ENCODE assay signal across 8 cellular contexts in the genomic region with DNA sequence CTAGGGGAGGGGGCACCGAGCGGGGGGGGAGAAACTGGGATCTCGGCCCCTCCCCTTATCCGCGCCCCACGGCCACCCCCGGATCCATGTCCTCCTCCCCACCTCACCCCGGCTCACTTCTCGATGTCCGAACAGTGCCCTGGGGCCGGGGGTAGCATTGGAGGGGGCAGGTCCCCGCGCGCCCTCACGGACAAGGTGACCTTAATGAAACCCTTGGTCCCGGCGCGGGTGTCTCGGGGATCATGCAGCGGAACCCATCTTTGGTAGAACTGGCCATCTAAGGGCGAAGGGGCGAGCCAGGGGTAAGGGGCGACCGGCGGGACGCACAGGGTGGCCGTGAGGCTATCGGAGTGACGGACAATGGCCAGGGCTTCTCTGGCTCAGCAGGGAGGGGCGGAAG. TPM values are rescaled to one million over a fixed set of nuclear protein-coding genes. Genes with fewer than 3 reads are reported as not detected.
DNase-seq lines count a peak whose midpoint lies in the region; ATAC-seq and TF ChIP-seq lines count a peak whose summit lies in the region.

No MANE protein-coding gene starts in this region.

- no peaks in the 10 kb centered on the region for H3K79me1 ChIP-seq in trophoblast cell (ENCODE audit: low read length)

- DNase-seq in OCI-LY7 (ENCODE audit: low spot score) (no peak), fibroblast of pulmonary artery (ENCODE audit: low read depth) (no peak), trophoblast cell (no peak), NCI-H345 (lab: John Stamatoyannopoulos, UW) (no peak), hippocampal formation (lab: John Stamatoyannopoulos, UW) (no peak)

- POLR2A ChIA-PET in OCI-LY7 (lab: Charles Lee): interaction anchor here (0.9 kb wide), 1 partner anchor 17 kb away, joined by 3 read pairs; no protein-coding TSS in a partner anchor

- H4K8ac ChIP-seq in trophoblast cell (ENCODE audit: low read depth, low read length): no peak overlapping the region

- intact Hi-C loops in OCI-LY7 (cut with micrococcal nuclease; ENCODE audit: unreplicated experiment): loop anchor here (5.0 kb wide), 1 partner anchor 95 kb away; the partner anchor contains the start of genes NFS1 and ROMO1

- no peaks in the 10 kb centered on the region for H3K9me2 ChIP-seq in OCI-LY7 (ENCODE audit: insufficient read depth, low read length)

- no peak overlapping the region for H3K14ac ChIP-seq in trophoblast cell (ENCODE audit: low read length)

- peak overlapping the region in 5 of 11 experiments; percentile 1 to 55 (median 37); a peak in 5 of 22 replicates for H3K9ac ChIP-seq in BLaER1 treated with 17β-estradiol and CSF1 and Interleukin-3, amounts not matched to agents 10 nM and 100 nM
- no peak overlapping the region for H3K9ac ChIP-seq in trophoblast cell (ENCODE audit: low read length)

- peaks cover 27 to 45% (median 39%) of the 10 kb centered on the region in 11 experiments for H3K27me3 ChIP-seq in BLaER1 treated with 17β-estradiol and CSF1 and Interleukin-3, amounts not matched to agents 10 nM and 100 nM
- peaks cover 25% of the 10 kb centered on the region for H3K27me3 ChIP-seq in trophoblast cell (ENCODE audit: insufficient read depth, low read length)

- H3K79me2 ChIP-seq in OCI-LY7 (ENCODE audit: insufficient read depth, low read depth, low read length): no peaks in the 10 kb centered on the region
- H3K79me2 ChIP-seq in trophoblast cell (ENCODE audit: control insufficient read depth, insufficient read depth, low read length, poor library complexity): no peaks in the 10 kb centered on the region

- no peak overlapping the region for H3K27ac ChIP-seq in BLaER1 treated with 17β-estradiol and CSF1 and Interleukin-3, amounts not matched to agents 10 nM and 100 nM
- no peak overlapping the region for H3K27ac ChIP-seq in OCI-LY7 (ENCODE audit: low read depth, low read length, poor library complexity, severe bottlenecking)
- H3K27ac ChIP-seq in trophoblast cell (ENCODE audit: low read depth, low read length): no peak overlapping the region

- no CpG with 5 or more reads among the region's 30 CpGs for WGBS in trophoblast cell (ENCODE audit: extremely low coverage, insufficient coverage, insufficient read length)

- CTCF ChIA-PET in OCI-LY7 (lab: Charles Lee; ENCODE audit: unreplicated experiment): interaction anchor here (1.0 kb wide), 1 partner anchor 99 kb away, joined by 3 read pairs; no protein-coding TSS in a partner anchor

- no peak overlapping the region for H3K4ac ChIP-seq in trophoblast cell (ENCODE audit: low read depth, low read length)

- H4K20me1 ChIP-seq in BLaER1 treated with 17β-estradiol and CSF1 and Interleukin-3, amounts not matched to agents 10 nM and 100 nM: peaks cover 0 to 16% (median 0%) of the 10 kb centered on the region in 11 experiments; a peak in 4 of 22 replicates
- no peaks in the 10 kb centered on the region for H4K20me1 ChIP-seq in OCI-LY7 (ENCODE audit: insufficient read depth, low read length)

- peak overlapping the region; percentile 76 to 91 (median 86) for H3K4me2 ChIP-seq in BLaER1 treated with 17β-estradiol and CSF1 and Interleukin-3, amounts not matched to agents 10 nM and 100 nM
- H3K4me2 ChIP-seq in OCI-LY7 (ENCODE audit: low read length): peak overlapping the region; percentile 39; the same call in 1 of the 2 replicates
- peak overlapping the region; percentile 75 for H3K4me2 ChIP-seq in trophoblast cell (ENCODE audit: low read length)

- H3K18ac ChIP-seq in trophoblast cell (ENCODE audit: low read length): no peak overlapping the region

- H2BK12ac ChIP-seq in trophoblast cell (ENCODE audit: low read length): no peak overlapping the region

- peaks cover 8 to 18% (median 15%) of the 10 kb centered on the region in 10 experiments; a peak in 19 of 20 replicates for H3K4me1 ChIP-seq in BLaER1 treated with 17β-estradiol and CSF1 and Interleukin-3, amounts not matched to agents 10 nM and 100 nM
- H3K4me1 ChIP-seq in OCI-LY7 (ENCODE audit: insufficient read depth, low read length, poor library complexity, severe bottlenecking) (peaks cover 44% of the 10 kb centered on the region), trophoblast cell (ENCODE audit: control insufficient read depth in 1 of 2, insufficient read depth in 2 of 2, low read length in 2 of 2) (peaks cover 11 to 12% of the 10 kb centered on the region in 2 experiments)

- TF ChIP-seq CTCF in OCI-LY7 (conservative IDR thresholded peaks at IDR 0.05; ENCODE audit: low read length) (no peak), fibroblast of pulmonary artery (IDR thresholded peaks at IDR 0.05; ENCODE audit: low read length, missing control alignments) (no peak)

- H2BK120ac ChIP-seq in trophoblast cell (ENCODE audit: insufficient read depth, low read length, poor library complexity): no peak overlapping the region

- H2AK5ac ChIP-seq in trophoblast cell (ENCODE audit: low read length): no peak overlapping the region

- H3K23ac ChIP-seq in trophoblast cell (ENCODE audit: low read length): no peak overlapping the region

- H3K4me3 ChIP-seq in BLaER1 treated with 17β-estradiol and CSF1 and Interleukin-3, amounts not matched to agents 10 nM and 100 nM: peak overlapping the region; percentile 35 to 62 (median 44); a peak in 15 of 20 replicates
- H3K4me3 ChIP-seq in OCI-LY7 (ENCODE audit: low read depth, low read length, poor library complexity, severe bottlenecking): peak overlapping the region; percentile 26
- H3K4me3 ChIP-seq in fibroblast of pulmonary artery (replicated peaks; ENCODE audit: low read depth, low read length): peak overlapping the region; percentile 48
- no peak overlapping the region for H3K4me3 ChIP-seq in trophoblast cell (ENCODE audit: low read depth, low read length)

- H2AFZ ChIP-seq in OCI-LY7 (ENCODE audit: low read length): no peak overlapping the region; the same call in 1 of the 2 replicates
- peak overlapping the region; percentile 66 for H2AFZ ChIP-seq in trophoblast cell (ENCODE audit: insufficient read depth, low read length, poor library complexity)

- H2BK5ac ChIP-seq in trophoblast cell (ENCODE audit: low read depth, low read length, poor library complexity): no peak overlapping the region

- H3K36me3 ChIP-seq in BLaER1 treated with 17β-estradiol and CSF1 and Interleukin-3, amounts not matched to agents 10 nM and 100 nM: no peaks in the 10 kb centered on the region
- H3K36me3 ChIP-seq in OCI-LY7 (ENCODE audit: insufficient read depth, low read length) (no peaks in the 10 kb centered on the region), trophoblast cell (ENCODE audit: control insufficient read depth in 1 of 2, insufficient read depth in 2 of 2, low read length in 2 of 2) (no peaks in the 10 kb centered on the region)

- H4K12ac ChIP-seq in trophoblast cell (ENCODE audit: low read depth, low read length): no peak overlapping the region

- H4K91ac ChIP-seq in trophoblast cell (ENCODE audit: low read depth, low read length): no peak overlapping the region

- no peak for ATAC-seq in HG03280 (IDR thresholded peaks at IDR 0.05; ENCODE audit: unreplicated experiment)
- ATAC-seq in HG02840 (IDR thresholded peaks at IDR 0.05; ENCODE audit: low FRiP score, unreplicated experiment): no peak

- no TSS peak for BruUV-seq in OCI-LY7 (replicated peaks; lab: Mats Ljungman, UMichigan)

- H3K9me3 ChIP-seq in BLaER1 treated with 17β-estradiol and CSF1 and Interleukin-3, amounts not matched to agents 10 nM and 100 nM (replicated peaks in 1 of 11): no peaks in the 10 kb centered on the region
- H3K9me3 ChIP-seq in OCI-LY7 (ENCODE audit: low read length): no peaks in the 10 kb centered on the region
- peaks cover 5% of the 10 kb centered on the region for H3K9me3 ChIP-seq in trophoblast cell (ENCODE audit: insufficient read depth, low read depth, low read length)

RNA-seq across cellular contexts. Expression of gene SPAG4, which starts 13.6 kb away (rescaled TPM):
- total RNA-seq in OCI-LY7 (2014; rRNA removed; shearing (Covaris generic)): 12.1 and 24.7 TPM in 2 replicates
- total RNA-seq in OCI-LY7 (2022): 58.2 and 64.2 TPM in 2 replicates
- 2.7 and 3.1 TPM in 2 replicates for polyA plus RNA-seq in trophoblast cell (2013)
